ENCODE assay signal across 1 cellular context in genomic region chr1:112674986-112675727, GRCh38.
TF ChIP-seq lines count a peak whose summit lies in the region.

No MANE protein-coding gene starts in this region.

TF ChIP-seq in K562, 482 proteins besides CTCF, POLR2A, EP300 and RAD21 (continued from another document):
- TF ChIP-seq ZNF318 (IDR thresholded peaks at IDR 0.05; ENCODE audit: borderline replicate concordance in 1 of 2, low read depth in 1 of 2) = no peak
- no peak for TF ChIP-seq COPS2 (conservative IDR thresholded peaks at IDR 0.05)
- TF ChIP-seq CREBBP (IDR thresholded peaks at IDR 0.05; ENCODE audit: low read depth, low read length) = no peak
- no peak for TF ChIP-seq ARID3A (IDR thresholded peaks at IDR 0.05; ENCODE audit: borderline replicate concordance, low read depth, low read length)
- 0 out of 2 replicates have a peak, but pooled peaks have one; percentile 15 for TF ChIP-seq HINFP (tag; conservative IDR thresholded peaks at IDR 0.05; ENCODE audit: low read depth)
- TF ChIP-seq SPI1 (IDR thresholded peaks at IDR 0.05; ENCODE audit: borderline replicate concordance, low read depth, low read length) = no peak
- no peak for TF ChIP-seq ZNF707 (CRISPR knock-in tag; conservative IDR thresholded peaks at IDR 0.05)
- no peak for TF ChIP-seq ZNF436 (CRISPR knock-in tag; IDR thresholded peaks at IDR 0.05)
- peak; percentile 85 for TF ChIP-seq ZNF592 (IDR thresholded peaks at IDR 0.05)
- peak; percentile 18 for TF ChIP-seq ZBTB1 (CRISPR knock-in tag; IDR thresholded peaks at IDR 0.05; ENCODE audit: borderline replicate concordance, low read depth)
- TF ChIP-seq RERE (CRISPR knock-in tag; IDR thresholded peaks at IDR 0.05; ENCODE audit: borderline replicate concordance) = no peak
- TF ChIP-seq ZNF644 (tag; IDR thresholded peaks at IDR 0.05; ENCODE audit: low read depth) = no peak
- no peak for TF ChIP-seq TEAD2 (tag; IDR thresholded peaks at IDR 0.05)
- no peak for TF ChIP-seq NCOA2 (IDR thresholded peaks at IDR 0.05; ENCODE audit: partially characterized antibody in 2 of 2)
- peak; percentile 69 for TF ChIP-seq TAF1 (IDR thresholded peaks at IDR 0.05; ENCODE audit: control insufficient read depth, extremely low read depth, insufficient read depth, low read length, severe bottlenecking)
- peak; percentile 41 for TF ChIP-seq SMARCA4 (IDR thresholded peaks at IDR 0.05)
- TF ChIP-seq NR2F6 (CRISPR knock-in tag; IDR thresholded peaks at IDR 0.05) = no peak
- TF ChIP-seq MAZ (CRISPR knock-in tag; conservative IDR thresholded peaks at IDR 0.05 in 1 of 2, IDR thresholded peaks at IDR 0.05 in 1 of 2) = peak in 1 of 2 experiments; percentile 79; a peak in 3 of 4 replicates
- no peak; the same call in 1 of the 2 replicates for TF ChIP-seq HMGXB4 (CRISPR knock-in tag; IDR thresholded peaks at IDR 0.05)
- no peak for TF ChIP-seq USF1 (CRISPR knock-in tag; IDR thresholded peaks at IDR 0.05)
- TF ChIP-seq BACH1 (tag; IDR thresholded peaks at IDR 0.05) = no peak
- no peak for TF ChIP-seq MAFF (IDR thresholded peaks at IDR 0.05; ENCODE audit: low read length)
- no peak for TF ChIP-seq RBM17 (IDR thresholded peaks at IDR 0.05; ENCODE audit: borderline replicate concordance, low read depth, low read length)
